Comparison of ENCODE assay signal across 1 cellular context in genomic region chr11:444397-445144, GRCh38.
TF ChIP-seq lines count a peak whose summit lies in the region.

No MANE protein-coding gene starts in this region.

TF ChIP-seq in GM23338, 12 proteins besides CTCF, POLR2A, EP300 and RAD21 (continued from another document):
- no peak for TF ChIP-seq REST (IDR thresholded peaks at IDR 0.05; ENCODE audit: unreplicated experiment)
TF ChIP-seq in GM23338: peak in this region for 0.
